ENCODE assay signal across 16 cellular contexts in the genomic region with DNA sequence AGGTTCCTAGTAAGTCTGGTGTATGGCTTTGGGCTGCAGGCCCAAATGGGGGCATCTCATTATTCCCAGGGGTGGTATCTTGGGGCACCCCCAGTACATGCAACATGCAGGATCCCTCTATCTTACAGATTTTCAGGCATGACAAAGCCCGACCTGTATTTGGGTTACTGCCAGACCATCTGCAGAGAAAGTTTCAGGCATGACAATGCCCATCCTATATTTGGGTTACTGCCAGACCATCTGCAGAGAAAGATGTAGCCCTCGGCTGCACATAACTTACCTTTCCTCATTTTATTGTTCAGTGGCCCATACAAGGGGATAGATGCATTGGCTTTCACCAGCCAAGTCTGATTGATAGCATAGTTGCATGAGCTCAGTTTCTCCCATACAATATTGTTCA.
DNase-seq lines count a peak whose midpoint lies in the region; ATAC-seq and TF ChIP-seq lines count a peak whose summit lies in the region.
"Had no signal": no experiment of that assay in that cellular context is flagged by ENCODE, and none has a peak within 500 bp of the region (broad histone marks: within the 10 kb centered on the region; RNA-seq: fewer than 3 reads in every experiment).

No MANE protein-coding gene starts in this region.

- H2AK5ac ChIP-seq in mesendoderm (ENCODE audit: low read length), result no peak overlapping the region

- H3K4ac ChIP-seq in mesendoderm (ENCODE audit: low read depth, low read length), result no peak overlapping the region

- H3K23ac ChIP-seq in mesendoderm (ENCODE audit: low read length), result no peak overlapping the region

- no peak for TF ChIP-seq POLR2A in breast epithelium (IDR thresholded peaks at IDR 0.05)

- in situ Hi-C loops in mammary epithelial cell (cut with MboI; ENCODE audit: low sequenced_read_pairs in 2 of 2), result no loop called here

- intact Hi-C loops in MCF 10A (cut with micrococcal nuclease) (no loop called here), breast epithelium (cut with DNase I; ENCODE audit: low total_unique reads) (no loop called here), mammary epithelial cell (cut with micrococcal nuclease) (loop anchor here (2.0 to 5.0 kb wide), 2 partner anchors 91 to 110 kb away; partner anchors contain the start of gene RAB18)

- H3K9me3 ChIP-seq in breast epithelium, result no peaks in the 10 kb centered on the region
- H3K9me3 ChIP-seq in mammary epithelial cell (replicated peaks; ENCODE audit: insufficient read depth, low read length), result no peaks in the 10 kb centered on the region
- H3K9me3 ChIP-seq: HAP-1 had no signal

- no peaks in the 10 kb centered on the region for H3K27me3 ChIP-seq in breast epithelium
- no peaks in the 10 kb centered on the region for H3K27me3 ChIP-seq in mammary epithelial cell (ENCODE audit: insufficient read depth, low read length)
- no peaks in the 10 kb centered on the region for H3K27me3 ChIP-seq in foreskin keratinocyte
- no peaks in the 10 kb centered on the region for H3K27me3 ChIP-seq in mesendoderm (ENCODE audit: insufficient read depth, low read length, poor library complexity)
- H3K27me3 ChIP-seq: BLaER1 had no signal

- WGBS in mammary epithelial cell (ENCODE audit: low coverage, missing lambda C conversion rate), result 5% methylated on average over 2 of the region's 2 CpGs
- WGBS in mesendoderm (ENCODE audit: extremely low coverage, insufficient coverage, low lambda C conversion rate), result no CpG with 5 or more reads among the region's 2 CpGs

- peak overlapping the region; percentile 28 for H3K4me3 Mint-ChIP-seq in MCF 10A (ENCODE audit: unreplicated experiment)
- H3K4me3 Mint-ChIP-seq: CD14-positive monocyte; CD4-positive, alpha-beta memory T cell had no signal

- no peaks in the 10 kb centered on the region for H3K79me1 ChIP-seq in mesendoderm (ENCODE audit: low read length)

- H2AFZ ChIP-seq in mammary epithelial cell (ENCODE audit: low read depth, low read length), result no peak overlapping the region

- H3K4me3 ChIP-seq in breast epithelium (no peak overlapping the region), mammary epithelial cell (replicated peaks in 1 of 3; ENCODE audit: insufficient read depth in 1 of 3, low read depth in 2 of 3, low read length in 3 of 3) (no peak overlapping the region), mesendoderm (ENCODE audit: low read length) (no peak overlapping the region)
- H3K4me3 ChIP-seq: BLaER1, HAP-1 had no signal

- H3K9ac ChIP-seq in mammary epithelial cell (ENCODE audit: insufficient read depth, low read length), result no peak overlapping the region
- no peak overlapping the region for H3K9ac ChIP-seq in mesendoderm (ENCODE audit: low read length)
- H3K9ac ChIP-seq: BLaER1 had no signal

- H3K36me3 Mint-ChIP-seq in MCF 10A (ENCODE audit: insufficient read depth, unreplicated experiment), result no peaks in the 10 kb centered on the region
- H3K36me3 Mint-ChIP-seq: CD14-positive monocyte had no signal

- ATAC-seq in foreskin keratinocyte, result peak; percentile 44
- no peak for ATAC-seq in GM18519 (IDR thresholded peaks at IDR 0.05; ENCODE audit: low FRiP score, unreplicated experiment)
- ATAC-seq: HepG2 had no signal

- H3K27ac ChIP-seq in breast epithelium (no peak overlapping the region), mammary epithelial cell (ENCODE audit: insufficient read depth, low read depth, low read length) (no peak overlapping the region), foreskin keratinocyte (no peak overlapping the region), mesendoderm (ENCODE audit: low read depth, low read length) (no peak overlapping the region)
- H3K27ac ChIP-seq: BLaER1 had no signal

- H2BK15ac ChIP-seq in mesendoderm (replicated peaks; ENCODE audit: low read depth), result no peak overlapping the region

- no peak overlapping the region for H3K56ac ChIP-seq in mesendoderm (ENCODE audit: low read length)

- TF ChIP-seq CTCF in MCF 10A (IDR thresholded peaks at IDR 0.05; ENCODE audit: unreplicated experiment), result no peak
- TF ChIP-seq CTCF in breast epithelium (IDR thresholded peaks at IDR 0.05), result no peak
- no peak for TF ChIP-seq CTCF in mammary epithelial cell (conservative IDR thresholded peaks at IDR 0.05 in 1 of 2, IDR thresholded peaks at IDR 0.05 in 1 of 2; ENCODE audit: extremely low read depth in 1 of 2, insufficient read depth in 1 of 2, low read depth in 1 of 2, low read length in 2 of 2)
- TF ChIP-seq CTCF in foreskin keratinocyte (conservative IDR thresholded peaks at IDR 0.05), result no peak

- no peak overlapping the region for H4K8ac ChIP-seq in mesendoderm (ENCODE audit: low read depth, low read length)

- H3K18ac ChIP-seq in mesendoderm (ENCODE audit: low read length), result no peak overlapping the region

- H3K4me1 Mint-ChIP-seq in MCF 10A (ENCODE audit: insufficient read depth, unreplicated experiment), result peaks cover 48% of the 10 kb centered on the region
- H3K4me1 Mint-ChIP-seq: CD14-positive monocyte; CD4-positive, alpha-beta memory T cell had no signal

- POLR2A ChIA-PET in MCF 10A (lab: Yijun Ruan, JAX), result interaction anchor here (0.6 to 1.7 kb wide), 4 partner anchors 10 to 333 kb away, joined by 3 to 8 read pairs (median 6); partner anchors contain the start of gene RAB18

- BruUV-seq in MCF 10A (replicated peaks; lab: Mats Ljungman, UMichigan), result no TSS peak
- BruUV-seq in mammary epithelial cell (replicated peaks; lab: Mats Ljungman, UMichigan), result no TSS peak

- no peaks in the 10 kb centered on the region for H3K27me3 Mint-ChIP-seq in MCF 10A (ENCODE audit: insufficient read depth, unreplicated experiment)

- peak; percentile 73 for DNase-seq in MCF 10A (ENCODE audit: unreplicated experiment)
- DNase-seq in breast epithelium (ENCODE audit: low spot score in 2 of 2), result no peak
- DNase-seq in mammary epithelial cell, result peak; percentile 27
- DNase-seq in foreskin keratinocyte, result peak; percentile 54 to 82
- DNase-seq in H4 (ENCODE audit: low spot score), result no peak
- DNase-seq in mesendoderm, result no peak
- DNase-seq: 8988T; CD4-positive, alpha-beta memory T cell; DMS153; DMS79; GDM1 had no signal

- dilution Hi-C loops in mammary epithelial cell (cut with HindIII; ENCODE audit: low sequenced_read_pairs), result no loop called here

- H3K4me2 ChIP-seq in mammary epithelial cell (ENCODE audit: insufficient read depth, low read depth, low read length) (peak overlapping the region; percentile 61), mesendoderm (ENCODE audit: low read length) (no peak overlapping the region)
- H3K4me2 ChIP-seq: BLaER1 had no signal

- H3K9me3 Mint-ChIP-seq in MCF 10A (ENCODE audit: unreplicated experiment), result no peaks in the 10 kb centered on the region

- H3K4me1 ChIP-seq in breast epithelium, result no peaks in the 10 kb centered on the region
- peaks cover 29% of the 10 kb centered on the region for H3K4me1 ChIP-seq in mammary epithelial cell (ENCODE audit: insufficient read depth, low read length)
- peaks cover 29% of the 10 kb centered on the region for H3K4me1 ChIP-seq in foreskin keratinocyte
- H3K4me1 ChIP-seq in mesendoderm (ENCODE audit: control insufficient read depth, low read depth, low read length), result no peaks in the 10 kb centered on the region
- H3K4me1 ChIP-seq: BLaER1, HAP-1 had no signal

- H2BK5ac ChIP-seq in mesendoderm (ENCODE audit: low read length), result no peak overlapping the region

- no peak overlapping the region for H4K5ac ChIP-seq in mesendoderm (ENCODE audit: low read length)

- no peak overlapping the region for H3K27ac Mint-ChIP-seq in MCF 10A (ENCODE audit: low read depth, unreplicated experiment)
- H3K27ac Mint-ChIP-seq: CD14-positive monocyte; CD4-positive, alpha-beta memory T cell had no signal

- CTCF ChIA-PET in MCF 10A (lab: Yijun Ruan, JAX), result interaction anchor here (0.6 kb wide), 1 partner anchor 22 kb away, joined by 3 read pairs; no protein-coding TSS in a partner anchor
- CTCF ChIA-PET in mammary epithelial cell (lab: Charles Lee; ENCODE audit: low non-redundant PET), result no interaction called here

- no peaks in the 10 kb centered on the region for H3K36me3 ChIP-seq in breast epithelium
- no peaks in the 10 kb centered on the region for H3K36me3 ChIP-seq in mammary epithelial cell (ENCODE audit: insufficient read depth, low read length)
- H3K36me3 ChIP-seq in mesendoderm (ENCODE audit: control insufficient read depth, insufficient read depth, low read length), result no peaks in the 10 kb centered on the region
- H3K36me3 ChIP-seq: BLaER1, HAP-1 had no signal

- no peak overlapping the region for H2BK120ac ChIP-seq in mesendoderm (ENCODE audit: low read depth, low read length)

- H4K20me1 ChIP-seq in mammary epithelial cell (ENCODE audit: insufficient read depth, low read length), result no peaks in the 10 kb centered on the region
- H4K20me1 ChIP-seq: BLaER1 had no signal

- H3K79me2 ChIP-seq in mammary epithelial cell (ENCODE audit: insufficient read depth, low read length) (no peaks in the 10 kb centered on the region), mesendoderm (ENCODE audit: control insufficient read depth, insufficient read depth, low read length) (no peaks in the 10 kb centered on the region)

Comparison
In these comparisons a context has a peak if more than half of its experiments do, and no peak if none do; other contexts are left out.
1. DNase-seq: peak in MCF 10A (single experiment), mammary epithelial cell (single experiment) and foreskin keratinocyte (2 of 2); none in breast epithelium (0 of 2), H4 (single experiment) and mesendoderm (single experiment).